11 cellular contexts compared by ENCODE assay signal in the genomic region with DNA sequence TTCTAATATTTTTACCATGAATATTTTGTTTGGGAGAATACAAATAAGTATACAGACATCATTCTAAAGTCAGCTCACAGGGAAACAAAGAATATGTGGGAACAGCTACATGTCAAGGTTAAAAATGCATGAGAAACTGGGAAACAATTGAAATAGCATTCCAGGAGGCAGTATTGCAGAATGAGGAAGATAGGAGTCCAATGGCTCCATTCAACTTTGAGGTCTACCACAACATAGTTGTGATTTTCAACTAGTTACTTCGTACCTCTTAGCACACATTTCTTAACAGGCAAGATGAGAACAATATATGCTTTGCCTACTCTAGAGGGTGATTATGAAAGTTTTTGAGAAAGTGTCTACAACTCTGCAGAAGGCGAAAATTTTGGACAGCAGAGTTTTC. TPM values are rescaled to one million over a fixed set of nuclear protein-coding genes. Genes with fewer than 3 reads are reported as not detected.
DNase-seq lines count a peak whose midpoint lies in the region; ATAC-seq and TF ChIP-seq lines count a peak whose summit lies in the region.
"Had no signal": no experiment of that assay in that cellular context is flagged by ENCODE, and none has a peak within 500 bp of the region (broad histone marks: within the 10 kb centered on the region; RNA-seq: fewer than 3 reads in every experiment).

No MANE protein-coding gene starts in this region.

- no peak for TF ChIP-seq POLR2A in erythroblast (IDR thresholded peaks at IDR 0.05; ENCODE audit: low read length)

- in situ Hi-C loops in mammary epithelial cell (cut with MboI; ENCODE audit: low sequenced_read_pairs in 2 of 2), result no loop called here

- DNase-seq in AG04450 (ENCODE audit: low read depth, low spot score), result peak; percentile 43
- DNase-seq in LHCN-M2 (ENCODE audit: low read depth), result peak; percentile 94
- DNase-seq in mammary epithelial cell, result peak; percentile 86
- no peak for DNase-seq in left colon
- DNase-seq in erythroblast (lab: John Stamatoyannopoulos, UW), result no peak
- DNase-seq in activated CD4-positive, alpha-beta T cell treated with anti-CD3 and anti-CD28 coated beads for 4 hours, result no peak
- no peak for DNase-seq in colonic mucosa
- no peak for DNase-seq in CD14-positive monocyte (ENCODE audit: low spot score)
- DNase-seq: NCI-H2107 had no signal

- POLR2A ChIA-PET in AG04450 (lab: Yijun Ruan, JAX), result no interaction called here

- intact Hi-C loops in mammary epithelial cell (cut with micrococcal nuclease) (loop anchor here (2.0 kb wide), 1 partner anchor 36 kb away; a partner anchor contains a TSS), left colon (cut with DNase I, micrococcal nuclease) (no loop called here), colonic mucosa (cut with DNase I) (no loop called here), CD14-positive monocyte (cut with micrococcal nuclease) (no loop called here)

- dilution Hi-C loops in mammary epithelial cell (cut with HindIII; ENCODE audit: low sequenced_read_pairs), result no loop called here

- H3K9me3 ChIP-seq in AG04450 (ENCODE audit: control insufficient read depth, insufficient read depth, low read length) (no peaks in the 10 kb centered on the region), mammary epithelial cell (replicated peaks; ENCODE audit: insufficient read depth, low read length) (no peaks in the 10 kb centered on the region), colonic mucosa (no peaks in the 10 kb centered on the region)
- H3K9me3 ChIP-seq: BLaER1, right atrium auricular region had no signal

- peak overlapping the region; percentile 58 for H3K4me2 ChIP-seq in mammary epithelial cell (ENCODE audit: insufficient read depth, low read depth, low read length)
- H3K4me2 ChIP-seq: BLaER1 had no signal

- peaks cover 0 to 2% of the 10 kb centered on the region in 2 donors for H3K36me3 Mint-ChIP-seq in CD14-positive monocyte

- no peaks in the 10 kb centered on the region for H4K20me1 ChIP-seq in mammary epithelial cell (ENCODE audit: insufficient read depth, low read length)
- H4K20me1 ChIP-seq: BLaER1 had no signal

- H3K4me1 ChIP-seq in mammary epithelial cell (ENCODE audit: insufficient read depth, low read length), result peaks cover 59% of the 10 kb centered on the region
- H3K4me1 ChIP-seq in colonic mucosa, result no peaks in the 10 kb centered on the region
- H3K4me1 ChIP-seq: BLaER1, right atrium auricular region had no signal

- CTCF ChIA-PET in AG04450 (lab: Charles Lee), result interaction anchor here (1.3 kb wide), 1 partner anchor 13 kb away, joined by 4 read pairs; no protein-coding TSS in a partner anchor
- CTCF ChIA-PET in mammary epithelial cell (lab: Charles Lee; ENCODE audit: low non-redundant PET), result no interaction called here

- H3K9ac ChIP-seq in mammary epithelial cell (ENCODE audit: insufficient read depth, low read length) (no peak overlapping the region), colonic mucosa (ENCODE audit: low read depth in 2 of 2, low read length in 2 of 2) (no peak overlapping the region)
- H3K9ac ChIP-seq: BLaER1 had no signal

- peak overlapping the region; percentile 30 for H2AFZ ChIP-seq in mammary epithelial cell (ENCODE audit: low read depth, low read length)

- BruUV-seq in mammary epithelial cell (replicated peaks; lab: Mats Ljungman, UMichigan), result no TSS peak

- WGBS in mammary epithelial cell (ENCODE audit: low coverage, missing lambda C conversion rate), result 13% methylated on average over 2 of the region's 2 CpGs

- no peaks in the 10 kb centered on the region for H3K27me3 ChIP-seq in AG04450 (ENCODE audit: control insufficient read depth, insufficient read depth, low read length)
- no peaks in the 10 kb centered on the region for H3K27me3 ChIP-seq in mammary epithelial cell (ENCODE audit: insufficient read depth, low read length)
- H3K27me3 ChIP-seq in colonic mucosa, result no peaks in the 10 kb centered on the region
- H3K27me3 ChIP-seq: BLaER1, right atrium auricular region had no signal

- H3K79me2 ChIP-seq in mammary epithelial cell (ENCODE audit: insufficient read depth, low read length), result no peaks in the 10 kb centered on the region

- no peaks in the 10 kb centered on the region for H3K36me3 ChIP-seq in mammary epithelial cell (ENCODE audit: insufficient read depth, low read length)
- H3K36me3 ChIP-seq in colonic mucosa, result no peaks in the 10 kb centered on the region
- H3K36me3 ChIP-seq: BLaER1, right atrium auricular region had no signal

- no peak overlapping the region for H3K4me3 Mint-ChIP-seq in CD14-positive monocyte

- H3K4me3 ChIP-seq in AG04450 (ENCODE audit: low read depth, low read length), result no peak overlapping the region
- H3K4me3 ChIP-seq in mammary epithelial cell (replicated peaks in 1 of 3; ENCODE audit: insufficient read depth in 1 of 3, low read depth in 2 of 3, low read length in 3 of 3), result no peak overlapping the region
- H3K4me3 ChIP-seq in colonic mucosa, result no peak overlapping the region
- H3K4me3 ChIP-seq: BLaER1, right atrium auricular region had no signal

- H3K27ac Mint-ChIP-seq in CD14-positive monocyte, result no peak overlapping the region

- H3K27ac ChIP-seq in AG04450 (ENCODE audit: low read depth, low read length) (no peak overlapping the region), mammary epithelial cell (ENCODE audit: insufficient read depth, low read depth, low read length) (peak overlapping the region; percentile 26), colonic mucosa (no peak overlapping the region)
- H3K27ac ChIP-seq: BLaER1 had no signal

- peaks cover 4% of the 10 kb centered on the region for H3K4me1 Mint-ChIP-seq in CD14-positive monocyte

- ATAC-seq in left colon, result peak; percentile 25

- TF ChIP-seq CTCF in AG04450 (IDR thresholded peaks at IDR 0.05; ENCODE audit: low read depth, low read length) (no peak), mammary epithelial cell (conservative IDR thresholded peaks at IDR 0.05 in 1 of 2, IDR thresholded peaks at IDR 0.05 in 1 of 2; ENCODE audit: extremely low read depth in 1 of 2, insufficient read depth in 1 of 2, low read depth in 1 of 2, low read length in 2 of 2) (no peak), colonic mucosa (IDR thresholded peaks at IDR 0.05) (no peak), CD14-positive monocyte (IDR thresholded peaks at IDR 0.05) (no peak)

- H3K9me3 Mint-ChIP-seq in CD14-positive monocyte, result peaks cover 0 to under 1% (median 0%) of the 10 kb centered on the region in 7 donors

- peaks cover 0 to 4% (median 3%) of the 10 kb centered on the region in 3 donors for H3K27me3 Mint-ChIP-seq in CD14-positive monocyte (ENCODE audit: low read depth in 3 of 3)

RNA-seq across cellular contexts. Expression of a gene that starts 35.2 kb away (rescaled TPM):
- polyA plus RNA-seq in AG04450 (2011; rRNA removed) (145 and 191 TPM in 2 replicates), mammary epithelial cell (339 TPM), CD14-positive monocyte (10 to 100 TPM; 49.6 to 76.8 TPM)
- 106 and 137 TPM in 2 replicates for polyA minus RNA-seq in AG04450 (2011; rRNA and poly(A)+ RNA removed)
- total RNA-seq in LHCN-M2 (2014; rRNA removed) (150 and 191 TPM in 2 replicates), mammary epithelial cell (100 to 1,000 TPM; 397 to 459 TPM), left colon (100 to 1,000 TPM; 399 TPM), colonic mucosa (100 to 1,000 TPM; 315 to 490 TPM)
- 102 TPM for polyA plus RNA-seq in LHCN-M2 (2012)
- 359 TPM for polyA minus RNA-seq in mammary epithelial cell

Comparison
In these comparisons a context has a peak if more than half of its experiments do, and no peak if none do; other contexts are left out.
1. DNase-seq: peak in AG04450 (single experiment), LHCN-M2 (single experiment) and mammary epithelial cell (single experiment); none in left colon (0 of 2), erythroblast (0 of 2), activated CD4-positive, alpha-beta T cell treated with anti-CD3 and anti-CD28 coated beads for 4 hours (0 of 2), colonic mucosa (single experiment) and CD14-positive monocyte (single experiment).